ENCODE assay signal across 9 cellular contexts in genomic region chr12:82688619-82689018, GRCh38. TPM values are rescaled to one million over a fixed set of nuclear protein-coding genes. Genes with fewer than 3 reads are reported as not detected.
DNase-seq lines count a peak whose midpoint lies in the region; ATAC-seq and TF ChIP-seq lines count a peak whose summit lies in the region.
"Had no signal": no experiment of that assay in that cellular context is flagged by ENCODE, and none has a peak within 500 bp of the region (broad histone marks: within the 10 kb centered on the region; RNA-seq: fewer than 3 reads in every experiment).

No MANE protein-coding gene starts in this region.

- H3K4me1 Mint-ChIP-seq in CD14-positive monocyte (peaks cover 46% of the 10 kb centered on the region), MCF 10A (ENCODE audit: insufficient read depth, unreplicated experiment) (peaks cover 6% of the 10 kb centered on the region), natural killer cell (peaks cover 26 to 33% of the 10 kb centered on the region in 2 donors)

- H3K4me3 Mint-ChIP-seq in CD14-positive monocyte (peak overlapping the region; percentile 90 to 100), MCF 10A (ENCODE audit: unreplicated experiment) (peak overlapping the region; percentile 85), natural killer cell (peak overlapping the region; percentile 96)

- H3K27ac Mint-ChIP-seq in CD14-positive monocyte: peak overlapping the region in 1 of 7 donors; percentile 25
- no peak overlapping the region for H3K27ac Mint-ChIP-seq in MCF 10A (ENCODE audit: low read depth, unreplicated experiment)
- peak overlapping the region in 1 of 2 donors; percentile 95 for H3K27ac Mint-ChIP-seq in natural killer cell

- H3K4me1 ChIP-seq in HUES6 (ENCODE audit: control insufficient read depth, insufficient read depth, low read length): peaks cover 10% of the 10 kb centered on the region; the same call in 1 of the 2 replicates

- ATAC-seq in natural killer cell: no peak
- ATAC-seq in GM18502 (IDR thresholded peaks at IDR 0.05; ENCODE audit: poor library complexity, unreplicated experiment): no peak

- no peaks in the 10 kb centered on the region for H3K9me3 ChIP-seq in HUES6 (ENCODE audit: control insufficient read depth, insufficient read depth, low read depth, low read length)

- H3K36me3 Mint-ChIP-seq in CD14-positive monocyte (peaks cover 25% of the 10 kb centered on the region in 2 donors), MCF 10A (ENCODE audit: insufficient read depth, unreplicated experiment) (no peaks in the 10 kb centered on the region), natural killer cell (no peaks in the 10 kb centered on the region)

- POLR2A ChIA-PET in MCF 10A (lab: Yijun Ruan, JAX): no interaction called here

- H3K9me3 Mint-ChIP-seq in CD14-positive monocyte: peaks cover 0 to 3% (median 2%) of the 10 kb centered on the region in 7 donors
- no peaks in the 10 kb centered on the region for H3K9me3 Mint-ChIP-seq in MCF 10A (ENCODE audit: unreplicated experiment)
- H3K9me3 Mint-ChIP-seq in natural killer cell: no peaks in the 10 kb centered on the region

- H3K27ac ChIP-seq in HUES6 (ENCODE audit: low read depth, low read length): no peak overlapping the region

- DNase-seq in CD14-positive monocyte (ENCODE audit: low spot score) (no peak), MCF 10A (ENCODE audit: unreplicated experiment) (no peak), natural killer cell (no peak), GM20000 (ENCODE audit: low spot score) (no peak), NCI-H1694 (lab: John Stamatoyannopoulos, UW) (no peak), NCI-H1436 treated with DMSO at 0.1 percent for 48 hours (lab: John Stamatoyannopoulos, UW) (no peak)
- DNase-seq: NK-92 treated with Interleukin-12 subunit alpha and Interleukin-12 subunit beta, amount 100 ng/mL, for 24 hours had no signal

- peaks cover 7% of the 10 kb centered on the region; the same call in 1 of the 2 replicates for H3K36me3 ChIP-seq in HUES6 (ENCODE audit: control insufficient read depth, insufficient read depth, low read length)

- BruUV-seq in MCF 10A (replicated peaks; lab: Mats Ljungman, UMichigan): no TSS peak

- CTCF ChIA-PET in MCF 10A (lab: Yijun Ruan, JAX): interaction anchor here (0.6 kb wide), 1 partner anchor 1136 kb away, joined by 3 read pairs; no protein-coding TSS in a partner anchor

- H3K27me3 ChIP-seq in HUES6 (ENCODE audit: control insufficient read depth, insufficient read depth, low read length): peaks cover 9% of the 10 kb centered on the region; the same call in 1 of the 2 replicates

- TF ChIP-seq CTCF in CD14-positive monocyte (IDR thresholded peaks at IDR 0.05): no peak
- TF ChIP-seq CTCF in MCF 10A (IDR thresholded peaks at IDR 0.05; ENCODE audit: unreplicated experiment): no peak
- TF ChIP-seq CTCF in natural killer cell (IDR thresholded peaks at IDR 0.05): no peak
- TF ChIP-seq CTCF in GM20000 (IDR thresholded peaks at IDR 0.05; ENCODE audit: extremely low read depth, missing control alignments): no peak

- peak overlapping the region; percentile 79 for H3K4me3 ChIP-seq in HUES6 (ENCODE audit: low read depth, low read length)

- H3K9ac ChIP-seq in HUES6 (ENCODE audit: low read length): no peak overlapping the region

- intact Hi-C loops in CD14-positive monocyte (cut with micrococcal nuclease): loop anchor here in 1 of 2 donors (10.0 kb wide), 1 partner anchor 156 kb away; no protein-coding TSS in a partner anchor
- intact Hi-C loops in MCF 10A (cut with micrococcal nuclease): loop anchor here (5.0 to 10.0 kb wide), 3 partner anchors 206 to 884 kb away; no protein-coding TSS in a partner anchor
- intact Hi-C loops in natural killer cell (cut with micrococcal nuclease): loop anchor here (10.0 kb wide), 1 partner anchor 334 kb away; the partner anchor contains the start of genes CCDC59 and METTL25

- H3K27me3 Mint-ChIP-seq in CD14-positive monocyte (ENCODE audit: low read depth in 3 of 3): peaks cover 0 to 2% (median 2%) of the 10 kb centered on the region in 3 donors
- no peaks in the 10 kb centered on the region for H3K27me3 Mint-ChIP-seq in MCF 10A (ENCODE audit: insufficient read depth, unreplicated experiment)
- peaks cover 0 to 6% of the 10 kb centered on the region in 2 donors for H3K27me3 Mint-ChIP-seq in natural killer cell (ENCODE audit: low read depth in 2 of 2)

RNA-seq across cellular contexts. Expression of gene TMTC2, which starts 1.9 kb away (rescaled TPM):
- polyA plus RNA-seq in CD14-positive monocyte: 1 to 10 TPM; 2.5 to 3.3 TPM
- total RNA-seq in MCF 10A (2022): 1.7 and 2.0 TPM in 2 replicates
- total RNA-seq in natural killer cell: 1 to 10 TPM; 1.4 to 2.3 (median 1.6) TPM
